In the genomic region with DNA sequence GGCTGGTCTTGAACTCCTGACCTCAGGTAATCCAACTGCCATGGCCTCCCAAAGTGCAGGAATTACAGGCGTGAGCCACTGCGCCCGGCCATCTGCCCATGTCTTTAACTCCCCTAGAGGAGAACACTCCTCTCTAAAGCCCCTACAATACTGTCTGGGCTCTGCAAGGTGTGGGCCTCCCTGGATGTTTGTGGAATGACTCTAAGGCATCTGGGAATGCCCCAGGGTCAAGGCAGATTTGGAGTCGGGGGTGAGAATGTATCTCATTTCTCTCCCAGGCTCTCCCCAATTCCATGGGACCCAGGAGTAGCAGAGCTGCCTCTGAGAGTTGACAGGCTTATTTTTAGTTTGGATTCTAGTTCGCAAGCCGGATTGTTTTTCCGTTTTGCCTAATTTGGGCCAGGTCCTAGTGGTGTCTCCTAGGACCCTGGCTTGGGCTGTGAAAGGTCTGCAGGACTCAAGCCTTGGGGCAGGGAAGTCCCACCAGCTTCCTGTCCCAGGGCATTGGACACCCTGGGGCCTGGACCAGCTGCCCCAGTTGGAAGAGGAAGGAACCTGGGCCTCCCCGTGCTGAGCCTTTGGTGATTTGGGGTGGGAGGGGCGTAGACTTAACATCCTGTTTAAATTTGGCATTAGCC, we compare ENCODE assay signal across 23 cellular contexts. TPM values are rescaled to one million over a fixed set of nuclear protein-coding genes. Genes with fewer than 3 reads are reported as not detected.
DNase-seq lines count a peak whose midpoint lies in the region; ATAC-seq and TF ChIP-seq lines count a peak whose summit lies in the region.
"Had no signal": no experiment of that assay in that cellular context is flagged by ENCODE, and none has a peak within 500 bp of the region (broad histone marks: within the 10 kb centered on the region; RNA-seq: fewer than 3 reads in every experiment).

No MANE protein-coding gene starts in this region.

- DNase-seq in CD14-positive monocyte (ENCODE audit: low spot score) (no peak), SJCRH30 (peak; percentile 89 to 90), left ventricle myocardium superior (peak; percentile 43), esophagus squamous epithelium (lab: John Stamatoyannopoulos, UW) (no peak)
- DNase-seq in activated CD4-positive, alpha-beta memory T cell treated with anti-CD3 and anti-CD28 coated beads, Interleukin-2, amount 10 ng/mL, durations not matched to agents 7 days and 5 days, result no peak
- DNase-seq: ACHN; activated CD8-positive, alpha-beta memory T cell treated with anti-CD3 and anti-CD28 coated beads, Interleukin-2, amount 10 ng/mL, durations not matched to agents 7 days and 5 days; activated gamma-delta T cell; CD8-positive, alpha-beta T cell; DMS79 treated with DMSO at 0.1 percent for 48 hours; effector CD4-positive, alpha-beta T cell; mesenchymal stem cell; NCI-H187; NCI-H510A; OCI-M1; stimulated activated naive CD8-positive, alpha-beta T cell treated with anti-CD3 and anti-CD28 coated beads, Interleukin-15, amount 100 ng/mL, for 72 hours; upper lobe of right lung had no signal

- H3K4me1 Mint-ChIP-seq in CD14-positive monocyte, result peaks cover 28% of the 10 kb centered on the region
- peaks cover 9% of the 10 kb centered on the region for H3K4me1 Mint-ChIP-seq in activated CD4-positive, alpha-beta memory T cell treated with anti-CD3 and anti-CD28 coated beads, Interleukin-2, amount 10 ng/mL, durations not matched to agents 7 days and 5 days

- no peak for TF ChIP-seq CTCF in CD14-positive monocyte (IDR thresholded peaks at IDR 0.05)
- TF ChIP-seq CTCF in neutrophil (IDR thresholded peaks at IDR 0.05), result no peak
- no peak for TF ChIP-seq CTCF in esophagus squamous epithelium (IDR thresholded peaks at IDR 0.05)

- H3K9me3 ChIP-seq in SJCRH30 (replicated peaks) (no peaks in the 10 kb centered on the region), neutrophil (no peaks in the 10 kb centered on the region), esophagus squamous epithelium (no peaks in the 10 kb centered on the region)
- H3K9me3 ChIP-seq: upper lobe of right lung had no signal

- WGBS in esophagus squamous epithelium, 2 donors, result 69% methylated on average over 2 to 6 of the region's 9 CpGs

- H3K4me3 ChIP-seq in SJCRH30 (peak overlapping the region; percentile 57), neutrophil (ENCODE audit: low read depth in 1 of 2, low read length in 1 of 2) (no peak overlapping the region), esophagus squamous epithelium (no peak overlapping the region)
- H3K4me3 ChIP-seq: upper lobe of right lung had no signal

- H3K4me1 ChIP-seq in SJCRH30, result peaks cover 36% of the 10 kb centered on the region
- peaks cover 33 to 38% of the 10 kb centered on the region in 2 experiments for H3K4me1 ChIP-seq in neutrophil (ENCODE audit: control insufficient read depth in 1 of 2, insufficient read depth in 1 of 2, low read depth in 1 of 2, low read length in 1 of 2)
- peaks cover 0 to 10% (median 3%) of the 10 kb centered on the region in 3 donors for H3K4me1 ChIP-seq in esophagus squamous epithelium
- H3K4me1 ChIP-seq: upper lobe of right lung had no signal

- POLR2A ChIA-PET in activated CD4-positive, alpha-beta memory T cell treated with anti-CD3 and anti-CD28 coated beads, Interleukin-2, amount 10 ng/mL, durations not matched to agents 7 days and 5 days (lab: Charles Lee), result no interaction called here

- peaks cover 0 to 8% (median 6%) of the 10 kb centered on the region in 7 donors for H3K9me3 Mint-ChIP-seq in CD14-positive monocyte
- H3K9me3 Mint-ChIP-seq in activated CD4-positive, alpha-beta memory T cell treated with anti-CD3 and anti-CD28 coated beads, Interleukin-2, amount 10 ng/mL, durations not matched to agents 7 days and 5 days, result no peaks in the 10 kb centered on the region
- H3K9me3 Mint-ChIP-seq: CD8-positive, alpha-beta T cell; stimulated activated naive CD8-positive, alpha-beta T cell treated with anti-CD3 and anti-CD28 coated beads, Interleukin-15, amount 100 ng/mL, for 72 hours; T-helper 2 cell treated with Interferon-gamma antibody and Interleukin-4, amounts not matched to agents 5 μg/mL and 100 μg/mL, for 36 hours had no signal

- peak overlapping the region in 1 of 7 donors; percentile 26 for H3K27ac Mint-ChIP-seq in CD14-positive monocyte
- no peak overlapping the region for H3K27ac Mint-ChIP-seq in activated CD4-positive, alpha-beta memory T cell treated with anti-CD3 and anti-CD28 coated beads, Interleukin-2, amount 10 ng/mL, durations not matched to agents 7 days and 5 days
- H3K27ac Mint-ChIP-seq: activated CD8-positive, alpha-beta memory T cell treated with anti-CD3 and anti-CD28 coated beads, Interleukin-2, amount 10 ng/mL, durations not matched to agents 7 days and 5 days; stimulated activated naive CD8-positive, alpha-beta T cell treated with anti-CD3 and anti-CD28 coated beads, Interleukin-15, amount 100 ng/mL, for 72 hours; T-helper 2 cell treated with Interferon-gamma antibody and Interleukin-4, amounts not matched to agents 5 μg/mL and 100 μg/mL, for 36 hours had no signal

- ATAC-seq in left ventricle myocardium superior (peak; percentile 63), GM19351 (IDR thresholded peaks at IDR 0.05; ENCODE audit: unreplicated experiment) (no peak), HG03045 (IDR thresholded peaks at IDR 0.05; ENCODE audit: unreplicated experiment) (no peak)
- ATAC-seq: CD8-positive, alpha-beta T cell; upper lobe of right lung had no signal

- H3K27me3 Mint-ChIP-seq in CD14-positive monocyte (ENCODE audit: low read depth in 3 of 3), result peaks cover 3 to 7% (median 4%) of the 10 kb centered on the region in 3 donors
- H3K27me3 Mint-ChIP-seq in activated CD4-positive, alpha-beta memory T cell treated with anti-CD3 and anti-CD28 coated beads, Interleukin-2, amount 10 ng/mL, durations not matched to agents 7 days and 5 days, result peaks cover 3% of the 10 kb centered on the region
- H3K27me3 Mint-ChIP-seq: stimulated activated naive CD8-positive, alpha-beta T cell treated with anti-CD3 and anti-CD28 coated beads, Interleukin-15, amount 100 ng/mL, for 72 hours had no signal

- intact Hi-C loops in CD14-positive monocyte (cut with micrococcal nuclease) (no loop called here), left ventricle myocardium superior (cut with micrococcal nuclease) (no loop called here), esophagus squamous epithelium (cut with DNase I) (no loop called here)

- H3K27me3 ChIP-seq in SJCRH30 (no peaks in the 10 kb centered on the region), neutrophil (no peaks in the 10 kb centered on the region), esophagus squamous epithelium (no peaks in the 10 kb centered on the region)
- H3K27me3 ChIP-seq: upper lobe of right lung had no signal

- TF ChIP-seq POLR2A in esophagus squamous epithelium (IDR thresholded peaks at IDR 0.05), result no peak

- no peaks in the 10 kb centered on the region for H3K36me3 ChIP-seq in SJCRH30
- H3K36me3 ChIP-seq in neutrophil, result no peaks in the 10 kb centered on the region
- H3K36me3 ChIP-seq in esophagus squamous epithelium, result no peaks in the 10 kb centered on the region
- H3K36me3 ChIP-seq: upper lobe of right lung had no signal

- H3K27ac ChIP-seq in SJCRH30 (peak overlapping the region; percentile 99), neutrophil (peak overlapping the region; percentile 50), esophagus squamous epithelium (no peak overlapping the region)
- H3K27ac ChIP-seq: upper lobe of right lung had no signal

- CTCF ChIA-PET in activated CD4-positive, alpha-beta memory T cell treated with anti-CD3 and anti-CD28 coated beads, Interleukin-2, amount 10 ng/mL, durations not matched to agents 7 days and 5 days (lab: Charles Lee), result interaction anchor here (0.5 kb wide), 1 partner anchor 310 kb away, joined by 3 read pairs; no protein-coding TSS in a partner anchor

- H3K36me3 Mint-ChIP-seq in CD14-positive monocyte, result peaks cover 0 to 1% of the 10 kb centered on the region in 2 donors
- H3K36me3 Mint-ChIP-seq in activated CD4-positive, alpha-beta memory T cell treated with anti-CD3 and anti-CD28 coated beads, Interleukin-2, amount 10 ng/mL, durations not matched to agents 7 days and 5 days (ENCODE audit: low read depth), result no peaks in the 10 kb centered on the region
- H3K36me3 Mint-ChIP-seq: activated CD8-positive, alpha-beta memory T cell treated with anti-CD3 and anti-CD28 coated beads, Interleukin-2, amount 10 ng/mL, durations not matched to agents 7 days and 5 days; CD8-positive, alpha-beta T cell had no signal

- peak overlapping the region; percentile 9 to 43 for H3K4me3 Mint-ChIP-seq in CD14-positive monocyte
- H3K4me3 Mint-ChIP-seq in activated CD4-positive, alpha-beta memory T cell treated with anti-CD3 and anti-CD28 coated beads, Interleukin-2, amount 10 ng/mL, durations not matched to agents 7 days and 5 days, result no peak overlapping the region
- H3K4me3 Mint-ChIP-seq: activated CD8-positive, alpha-beta memory T cell treated with anti-CD3 and anti-CD28 coated beads, Interleukin-2, amount 10 ng/mL, durations not matched to agents 7 days and 5 days; CD8-positive, alpha-beta T cell; IgD-negative memory B cell; neural crest cell; stimulated activated naive CD8-positive, alpha-beta T cell treated with anti-CD3 and anti-CD28 coated beads, Interleukin-15, amount 100 ng/mL, for 72 hours; T-helper 2 cell treated with Interferon-gamma antibody and Interleukin-4, amounts not matched to agents 5 μg/mL and 100 μg/mL, for 36 hours had no signal

RNA-seq across cellular contexts. Expression of a gene that starts 53.5 kb away (rescaled TPM):
- polyA plus RNA-seq in CD14-positive monocyte, result 10 to 100 TPM; 12.2 to 14.8 TPM
- 54.3 and 58.7 TPM in 2 replicates for total RNA-seq in SJCRH30 (2014; rRNA removed; shearing (Covaris generic))
- total RNA-seq in left ventricle myocardium superior (27.4 TPM), esophagus squamous epithelium (10 to 100 TPM; 18.3 to 28.4 (median 20.6) TPM)
- total RNA-seq in activated CD4-positive, alpha-beta memory T cell treated with anti-CD3 and anti-CD28 coated beads, Interleukin-2, amount 10 ng/mL, durations not matched to agents 7 days and 5 days, result 1 to 10 TPM; 5.3 to 5.8 TPM

Comparison
In these comparisons a context has a peak if more than half of its experiments do, and no peak if none do; other contexts are left out.
1. DNase-seq: peak in SJCRH30 (2 of 2) and left ventricle myocardium superior (single experiment); none in CD14-positive monocyte (single experiment), esophagus squamous epithelium (single experiment) and activated CD4-positive, alpha-beta memory T cell treated with anti-CD3 and anti-CD28 coated beads, Interleukin-2, amount 10 ng/mL, durations not matched to agents 7 days and 5 days (single experiment).
2. H3K27ac ChIP-seq: peak in SJCRH30 (single experiment) and neutrophil (single experiment); none in esophagus squamous epithelium (0 of 4).